8 cellular contexts compared by ENCODE assay signal in genomic region chr19:43534811-43535761, GRCh38. TPM values are rescaled to one million over a fixed set of nuclear protein-coding genes. Genes with fewer than 3 reads are reported as not detected.
DNase-seq lines count a peak whose midpoint lies in the region; ATAC-seq and TF ChIP-seq lines count a peak whose summit lies in the region.

No MANE protein-coding gene starts in this region.

- H4K20me1 ChIP-seq in SK-N-SH (ENCODE audit: insufficient read depth), result no peaks in the 10 kb centered on the region

- H3K27ac ChIP-seq in SK-N-SH (ENCODE audit: low read depth in 2 of 2, low read length in 1 of 2) (peak overlapping the region in 1 of 2 experiments; percentile 56; a peak in 1 of 4 replicates), Peyer's patch (peak overlapping the region in 3 of 4 donors; percentile 88 to 95 (median 88))

- peaks cover 23% of the 10 kb centered on the region for H3F3A ChIP-seq in SK-N-SH (replicated peaks; ENCODE audit: insufficient read depth)

- H3K4me3 ChIP-seq in SK-N-SH (ENCODE audit: low read depth in 2 of 2, low read length in 1 of 2) (no peak overlapping the region), Peyer's patch (no peak overlapping the region), cardiac fibroblast (replicated peaks in 1 of 2; ENCODE audit: low read depth in 2 of 2, low read length in 2 of 2) (no peak overlapping the region), kidney epithelial cell (ENCODE audit: low read depth, low read length) (no peak overlapping the region)

- H3K9me3 ChIP-seq in SK-N-SH (no peaks in the 10 kb centered on the region), Peyer's patch (no peaks in the 10 kb centered on the region)

- H3K9me2 ChIP-seq in SK-N-SH, result no peaks in the 10 kb centered on the region

- H3K27me3 ChIP-seq in SK-N-SH (ENCODE audit: insufficient read depth), result no peaks in the 10 kb centered on the region
- H3K27me3 ChIP-seq in Peyer's patch, result no peaks in the 10 kb centered on the region
- H3K27me3 ChIP-seq in kidney epithelial cell (ENCODE audit: control insufficient read depth, insufficient read depth, low read length), result no peaks in the 10 kb centered on the region

- H3K36me3 ChIP-seq in SK-N-SH (replicated peaks in 1 of 2; ENCODE audit: control insufficient read depth in 1 of 2, insufficient read depth in 2 of 2, low read length in 1 of 2), result peaks cover 11 to 22% of the 10 kb centered on the region in 2 experiments
- H3K36me3 ChIP-seq in Peyer's patch, result peaks cover 0 to 21% (median 0%) of the 10 kb centered on the region in 3 donors
- H3K36me3 ChIP-seq in kidney epithelial cell (ENCODE audit: control insufficient read depth, insufficient read depth, low read length), result peaks cover under 1% of the 10 kb centered on the region

- no peak overlapping the region for H3K4me2 ChIP-seq in SK-N-SH

- no peak for TF ChIP-seq POLR2A in Peyer's patch (IDR thresholded peaks at IDR 0.05)

- H3K79me2 ChIP-seq in SK-N-SH (ENCODE audit: insufficient read depth), result no peaks in the 10 kb centered on the region

- H3K9ac ChIP-seq in SK-N-SH, result no peak overlapping the region

- DNase-seq in SK-N-SH (peak; percentile 60), Peyer's patch (peak; percentile 56 to 73 (median 67)), cardiac fibroblast (ENCODE audit: low read depth in 2 of 2) (peak; percentile 64 to 79), kidney epithelial cell (ENCODE audit: low read depth) (no peak), NCI-H345 (lab: John Stamatoyannopoulos, UW) (no peak), GF-D8 (lab: John Stamatoyannopoulos, UW) (no peak)
- peak; percentile 17 for DNase-seq in stimulated activated CD4-positive, alpha-beta T cell treated with anti-CD3 and anti-CD28 coated beads, Interleukin-1b, Interleukin-23, amount 100 ng/mL, for 48 hours

- no peak for TF ChIP-seq EP300 in SK-N-SH (IDR thresholded peaks at IDR 0.05; ENCODE audit: borderline replicate concordance in 1 of 2, low read depth in 1 of 2, low read length in 1 of 2)

- CTCF ChIA-PET in SK-N-SH (lab: Yijun Ruan, JAX), result interaction anchor here (0.7 to 24.7 kb wide), 14 partner anchors 10 to 117 kb away, joined by 3 to 632 read pairs (median 4); partner anchors contain the start of genes IRGQ, XRCC1 and ZNF576

- POLR2A ChIA-PET in SK-N-SH (lab: Yijun Ruan, JAX), result no interaction called here

- 95% methylated on average over 37 of the region's 62 CpGs for WGBS in SK-N-SH (ENCODE audit: low lambda C conversion rate)

- peak; percentile 43; the same call in 1 of the 2 replicates for TF ChIP-seq RAD21 in SK-N-SH (IDR thresholded peaks at IDR 0.05; ENCODE audit: low read length)

- H3K4me1 ChIP-seq in SK-N-SH (ENCODE audit: control insufficient read depth in 1 of 2, insufficient read depth in 2 of 2, low read depth in 1 of 2, low read length in 1 of 2) (peaks cover 0 to 10% of the 10 kb centered on the region in 2 experiments; a peak in 1 of 4 replicates), Peyer's patch (peaks cover 0 to 19% (median 0%) of the 10 kb centered on the region in 4 donors)

- ATAC-seq in SK-N-SH treated with all-trans-retinoic acid at 6 μM for 48 hours, result no peak

- TF ChIP-seq CTCF in SK-N-SH (IDR thresholded peaks at IDR 0.05) (peak; percentile 45), Peyer's patch (IDR thresholded peaks at IDR 0.05) (peak in 4 of 6 experiments; percentile 36 to 50 (median 46)), cardiac fibroblast (IDR thresholded peaks at IDR 0.05; ENCODE audit: low read depth, low read length) (peak; percentile 81), kidney epithelial cell (IDR thresholded peaks at IDR 0.05; ENCODE audit: insufficient read depth, low read length, poor library complexity, severe bottlenecking) (peak; percentile 77)

- H2AFZ ChIP-seq in SK-N-SH (ENCODE audit: low read depth), result no peak overlapping the region

TF ChIP-seq in SK-N-SH, 30 proteins besides CTCF, POLR2A, EP300 and RAD21:
- TF ChIP-seq SMC3 (IDR thresholded peaks at IDR 0.05; ENCODE audit: low read depth, low read length), result peak; percentile 46; the same call in 1 of the 2 replicates
- TF ChIP-seq IRF3 (IDR thresholded peaks at IDR 0.05; ENCODE audit: low read depth, low read length), result no peak

TF ChIP-seq in SK-N-SH treated with all-trans-retinoic acid at 6 μM for 48 hours, 23 proteins besides CTCF, POLR2A, EP300 and RAD21:
- TF ChIP-seq OSR1 (CRISPR knock-in tag; IDR thresholded peaks at IDR 0.05) (no peak), ZNF565 (CRISPR knock-in tag; conservative IDR thresholded peaks at IDR 0.05; ENCODE audit: low read depth) (no peak), CREB5 (CRISPR knock-in tag; IDR thresholded peaks at IDR 0.05; ENCODE audit: low read depth) (no peak), ESRRG (CRISPR knock-in tag; IDR thresholded peaks at IDR 0.05) (no peak), SNAI2 (CRISPR knock-in tag; IDR thresholded peaks at IDR 0.05) (no peak), ISL1 (CRISPR knock-in tag; IDR thresholded peaks at IDR 0.05) (no peak), RARB (CRISPR knock-in tag; IDR thresholded peaks at IDR 0.05) (no peak), ZNF8 (CRISPR knock-in tag; IDR thresholded peaks at IDR 0.05) (no peak), CSDC2 (CRISPR knock-in tag; IDR thresholded peaks at IDR 0.05) (no peak), TSHZ2 (CRISPR knock-in tag; IDR thresholded peaks at IDR 0.05) (no peak)

RNA-seq across cellular contexts. Expression of gene ZNF575, which starts 2.1 kb away (rescaled TPM):
- 0.31 and 1.0 TPM in 2 replicates for polyA plus RNA-seq in SK-N-SH (2012; rRNA removed)
- polyA plus RNA-seq in SK-N-SH (2012; cell fraction: cytosol; rRNA removed), result 0.46 and 0.85 TPM in 2 replicates
- 1.9 and 3.7 TPM in 2 replicates for polyA plus RNA-seq in SK-N-SH (2012; cell fraction: nucleus; rRNA removed)
- total RNA-seq in Peyer's patch (1 to 10 TPM in 2 of 4 donors, under 1 TPM in 2; 0.53 to 1.7 (median 1.3) TPM), kidney epithelial cell (not detected in 2 replicates)

RNA-seq across cellular contexts. Expression of gene ETHE1, which starts 8.1 kb away (rescaled TPM):
- polyA plus RNA-seq in SK-N-SH (2012; rRNA removed), result 74.9 and 86.2 TPM in 2 replicates
- polyA plus RNA-seq in SK-N-SH (2012; cell fraction: cytosol; rRNA removed), result 44.9 and 58.7 TPM in 2 replicates
- 41.3 and 44.5 TPM in 2 replicates for polyA plus RNA-seq in SK-N-SH (2012; cell fraction: nucleus; rRNA removed)
- total RNA-seq in Peyer's patch (100 to 1,000 TPM; 115 to 252 (median 199) TPM), kidney epithelial cell (77.8 and 80.4 TPM in 2 replicates)

RNA-seq across cellular contexts. Expression of gene PHLDB3, which starts 30.5 kb away (rescaled TPM):
- polyA plus RNA-seq in SK-N-SH (2012; rRNA removed), result 10.9 and 15.6 TPM in 2 replicates
- 8.9 and 10.8 TPM in 2 replicates for polyA plus RNA-seq in SK-N-SH (2012; cell fraction: cytosol; rRNA removed)
- 28.8 and 35.0 TPM in 2 replicates for polyA plus RNA-seq in SK-N-SH (2012; cell fraction: nucleus; rRNA removed)
- total RNA-seq in Peyer's patch, result 10 to 100 TPM; 13.0 to 23.4 (median 18.0) TPM
- 15.8 and 23.0 TPM in 2 replicates for total RNA-seq in kidney epithelial cell

RNA-seq across cellular contexts. Expression of gene XRCC1, which starts 40.2 kb away (rescaled TPM):
- 24.7 and 30.3 TPM in 2 replicates for polyA plus RNA-seq in SK-N-SH (2012; rRNA removed)
- polyA plus RNA-seq in SK-N-SH (2012; cell fraction: cytosol; rRNA removed), result 13.2 and 16.4 TPM in 2 replicates
- polyA plus RNA-seq in SK-N-SH (2012; cell fraction: nucleus; rRNA removed), result 20.2 and 25.7 TPM in 2 replicates
- 10 to 100 TPM; 18.4 to 49.5 (median 22.2) TPM for total RNA-seq in Peyer's patch
- 32.9 and 38.1 TPM in 2 replicates for total RNA-seq in kidney epithelial cell

RNA-seq across cellular contexts. Expression of gene PINLYP, which starts 40.5 kb away (rescaled TPM):
- polyA plus RNA-seq in SK-N-SH (2012; rRNA removed), result 5.5 and 6.5 TPM in 2 replicates
- polyA plus RNA-seq in SK-N-SH (2012; cell fraction: cytosol; rRNA removed), result 2.8 and 5.4 TPM in 2 replicates
- 8.0 and 9.2 TPM in 2 replicates for polyA plus RNA-seq in SK-N-SH (2012; cell fraction: nucleus; rRNA removed)
- total RNA-seq in Peyer's patch (1 to 10 TPM in 3 of 4 donors, not detected in 1; 1.9 to 6.6 (median 2.8) TPM), kidney epithelial cell (3.1 and 5.8 TPM in 2 replicates)

Comparison
In these comparisons a context has a peak if more than half of its experiments do, and no peak if none do; other contexts are left out.
1. DNase-seq: peak in SK-N-SH (single experiment), Peyer's patch (3 of 3), cardiac fibroblast (2 of 2) and stimulated activated CD4-positive, alpha-beta T cell treated with anti-CD3 and anti-CD28 coated beads, Interleukin-1b, Interleukin-23, amount 100 ng/mL, for 48 hours (single experiment); none in kidney epithelial cell (single experiment), NCI-H345 (single experiment) and GF-D8 (single experiment).
2. Peak in every context shown above with its lines, with median percentiles within 50 percentile points of each other: CTCF ChIP-seq.